17 cellular contexts compared by ENCODE assay signal in genomic region chr18:76615065-76615733, GRCh38.
"Had no signal": no experiment of that assay in that cellular context is flagged by ENCODE, and none has a peak within 500 bp of the region (broad histone marks: within the 10 kb centered on the region; RNA-seq: fewer than 3 reads in every experiment).

No MANE protein-coding gene starts in this region.

- H3K27me3 ChIP-seq: ascending aorta, hepatocyte, ovary, testis, upper lobe of right lung had no signal

- H3K4me2 ChIP-seq: hepatocyte had no signal

- H2AFZ ChIP-seq: hepatocyte had no signal

- DNase-seq: activated CD4-positive, alpha-beta T cell treated with anti-CD3 and anti-CD28 coated beads, Interleukin-2, amount 50 U/mL, for 4 hours; activated CD4-positive, CD25-positive, alpha-beta regulatory T cell treated with anti-CD3 and anti-CD28 coated beads, Interleukin-2, amount 50 U/mL, for 72 hours; activated CD8-positive, alpha-beta memory T cell treated with anti-CD3 and anti-CD28 coated beads, Interleukin-2, amount 10 ng/mL, durations not matched to agents 7 days and 5 days; activated effector memory CD4-positive, alpha-beta T cell treated with Interleukin-2 at 50 U/mL for 16 hours; activated T-cell treated with anti-CD3 and anti-CD28 coated beads, Interleukin-2, amount 50 U/mL, for 24 hours; central memory CD4-positive, alpha-beta T cell; effector CD4-positive, alpha-beta T cell; kidney glomerular epithelial cell; mesendoderm; ovary; stimulated activated CD4-positive, alpha-beta T cell treated with anti-CD3 and anti-CD28 coated beads, Interleukin-4, amount 100 ng/mL, for 1 hour; stimulated activated naive CD8-positive, alpha-beta T cell treated with anti-CD3 and anti-CD28 coated beads, Interleukin-15, amount 100 ng/mL, for 72 hours; testis; upper lobe of right lung had no signal

- H3K36me3 ChIP-seq: ascending aorta, ovary, upper lobe of right lung had no signal

- H3K4me3 ChIP-seq: ascending aorta, coronary artery, hepatocyte, ovary, testis, upper lobe of right lung had no signal

- H3K79me2 ChIP-seq: hepatocyte had no signal

- ATAC-seq: activated CD8-positive, alpha-beta memory T cell treated with anti-CD3 and anti-CD28 coated beads, Interleukin-2, amount 10 ng/mL, durations not matched to agents 7 days and 5 days; stimulated activated naive CD8-positive, alpha-beta T cell treated with anti-CD3 and anti-CD28 coated beads, Interleukin-15, amount 100 ng/mL, for 72 hours; upper lobe of right lung had no signal

- H3K27ac ChIP-seq: ascending aorta, coronary artery, hepatocyte, ovary, testis, upper lobe of right lung had no signal

- H3K9me3 ChIP-seq: ascending aorta, ovary, testis, upper lobe of right lung had no signal
